Comparison of ENCODE assay signal across 2 cellular contexts in the genomic region with DNA sequence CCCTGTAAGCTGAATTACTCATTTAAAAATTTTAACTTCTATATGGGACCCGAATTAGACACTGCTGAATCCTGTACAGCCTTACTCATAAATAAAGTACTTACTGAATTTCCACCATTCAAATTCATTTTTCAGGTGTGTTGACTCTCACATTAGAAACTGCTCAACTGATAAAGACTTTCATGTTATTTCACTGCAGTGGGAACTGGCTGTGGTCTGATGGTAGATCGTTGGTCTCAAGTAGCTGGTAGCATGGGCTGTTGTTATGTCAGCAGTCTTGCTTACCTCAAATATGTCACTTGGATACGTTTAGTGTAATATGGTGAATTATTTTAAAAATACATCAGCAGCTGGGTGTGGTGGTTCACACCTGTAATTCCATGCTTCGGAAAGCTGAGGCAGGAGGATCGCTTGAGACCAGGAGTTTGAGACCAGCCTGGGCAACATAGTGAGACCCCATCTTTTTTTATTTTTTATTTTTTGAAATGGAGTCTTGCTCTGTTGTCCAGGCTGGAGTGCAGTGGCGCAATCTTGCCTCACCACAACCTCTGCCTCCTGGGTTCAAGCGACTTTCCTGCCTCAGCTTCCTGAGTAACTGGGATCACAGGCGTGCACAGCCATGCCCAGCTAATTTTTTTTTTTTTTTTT.
TF ChIP-seq lines count a peak whose summit lies in the region.

No MANE protein-coding gene starts in this region.

TF ChIP-seq in GM12891, 5 proteins besides CTCF, POLR2A, EP300 and RAD21:
- no peak for TF ChIP-seq TAF1 (IDR thresholded peaks at IDR 0.05; ENCODE audit: low read depth, low read length)
- 0 out of 2 replicates have a peak, but pooled peaks have one; percentile 32 for TF ChIP-seq POLR2AphosphoS5 (IDR thresholded peaks at IDR 0.05; ENCODE audit: low read depth, low read length)
- no peak for TF ChIP-seq SPI1 (IDR thresholded peaks at IDR 0.05; ENCODE audit: low read depth, low read length)
- TF ChIP-seq POU2F2 (IDR thresholded peaks at IDR 0.05; ENCODE audit: low read depth, low read length) = no peak
TF ChIP-seq in GM12891: peak in this region for 1.

TF ChIP-seq in WTC11, 78 proteins besides CTCF, POLR2A, EP300 and RAD21:
- 0 out of 2 replicates have a peak, but pooled peaks have one; percentile 27 for TF ChIP-seq GTF2I (CRISPR knock-in tag; conservative IDR thresholded peaks at IDR 0.05)
- TF ChIP-seq, protein P1, sequence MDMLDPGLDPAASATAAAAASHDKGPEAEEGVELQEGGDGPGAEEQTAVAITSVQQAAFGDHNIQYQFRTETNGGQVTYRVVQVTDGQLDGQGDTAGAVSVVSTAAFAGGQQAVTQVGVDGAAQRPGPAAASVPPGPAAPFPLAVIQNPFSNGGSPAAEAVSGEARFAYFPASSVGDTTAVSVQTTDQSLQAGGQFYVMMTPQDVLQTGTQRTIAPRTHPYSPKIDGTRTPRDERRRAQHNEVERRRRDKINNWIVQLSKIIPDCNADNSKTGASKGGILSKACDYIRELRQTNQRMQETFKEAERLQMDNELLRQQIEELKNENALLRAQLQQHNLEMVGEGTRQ (CRISPR knock-in tag; IDR thresholded peaks at IDR 0.05) = no peak
